Comparison of ENCODE assay signal across 18 cellular contexts in the genomic region with DNA sequence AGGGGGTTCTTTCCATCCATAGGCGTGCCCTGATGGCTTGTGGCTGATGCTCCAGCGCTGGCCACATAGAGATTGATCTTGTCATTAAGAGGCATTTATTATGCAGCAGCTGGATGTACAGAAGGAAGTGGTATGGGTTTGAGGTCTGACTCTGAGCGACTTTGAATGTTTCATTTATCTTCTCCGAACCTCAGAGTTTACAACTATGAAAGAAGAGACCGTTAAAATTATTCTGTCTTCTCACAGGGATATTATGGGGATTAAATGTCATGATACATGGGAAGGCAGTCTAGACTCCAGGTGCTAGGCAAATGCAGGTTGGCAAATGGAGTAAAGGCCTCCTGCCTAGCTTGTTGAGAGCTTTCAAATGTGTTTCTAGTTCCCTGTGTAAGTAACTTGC. TPM values are rescaled to one million over a fixed set of nuclear protein-coding genes. Genes with fewer than 3 reads are reported as not detected.
DNase-seq lines count a peak whose midpoint lies in the region; ATAC-seq and TF ChIP-seq lines count a peak whose summit lies in the region.
"Had no signal": no experiment of that assay in that cellular context is flagged by ENCODE, and none has a peak within 500 bp of the region (broad histone marks: within the 10 kb centered on the region; RNA-seq: fewer than 3 reads in every experiment).

No MANE protein-coding gene starts in this region.

- no peaks in the 10 kb centered on the region for H3K9me3 Mint-ChIP-seq in activated naive CD8-positive, alpha-beta T cell (ENCODE audit: low read depth)
- no peaks in the 10 kb centered on the region for H3K9me3 Mint-ChIP-seq in activated naive CD8-positive, alpha-beta T cell treated with anti-CD3 and anti-CD28 coated beads for 36 hours
- no peaks in the 10 kb centered on the region for H3K9me3 Mint-ChIP-seq in T-helper 2 cell treated with Interferon-gamma antibody and Interleukin-4, amounts not matched to agents 5 μg/mL and 100 μg/mL, for 36 hours
- H3K9me3 Mint-ChIP-seq in stimulated activated effector memory CD8-positive, alpha-beta T cell treated with anti-CD3 and anti-CD28 coated beads, Interleukin-12 subunit alpha, Interleukin-12 subunit beta, amount 100 ng/mL, for 72 hours, result no peaks in the 10 kb centered on the region
- H3K9me3 Mint-ChIP-seq: activated naive CD4-positive, alpha-beta T cell treated with anti-CD3 and anti-CD28 coated beads, Interleukin-2, amount 50 U/mL, for 24 hours had no signal

- H3K27me3 Mint-ChIP-seq in activated naive CD8-positive, alpha-beta T cell, result peaks cover 14% of the 10 kb centered on the region
- peaks cover 38% of the 10 kb centered on the region for H3K27me3 Mint-ChIP-seq in activated naive CD8-positive, alpha-beta T cell treated with anti-CD3 and anti-CD28 coated beads for 36 hours
- peaks cover 53% of the 10 kb centered on the region for H3K27me3 Mint-ChIP-seq in T-helper 2 cell treated with Interferon-gamma antibody and Interleukin-4, amounts not matched to agents 5 μg/mL and 100 μg/mL, for 36 hours (ENCODE audit: low read depth)

- peak overlapping the region; percentile 61 for H3K4me3 Mint-ChIP-seq in activated naive CD8-positive, alpha-beta T cell
- no peak overlapping the region for H3K4me3 Mint-ChIP-seq in activated naive CD8-positive, alpha-beta T cell treated with anti-CD3 and anti-CD28 coated beads for 36 hours
- peak overlapping the region; percentile 25 for H3K4me3 Mint-ChIP-seq in T-helper 2 cell treated with Interferon-gamma antibody and Interleukin-4, amounts not matched to agents 5 μg/mL and 100 μg/mL, for 36 hours
- H3K4me3 Mint-ChIP-seq in stimulated activated effector memory CD8-positive, alpha-beta T cell treated with anti-CD3 and anti-CD28 coated beads, Interleukin-12 subunit alpha, Interleukin-12 subunit beta, amount 100 ng/mL, for 72 hours, result peak overlapping the region; percentile 35

- no peak overlapping the region for H3K9ac ChIP-seq in MM.1S (ENCODE audit: low read length)

- no peak overlapping the region for H3K27ac Mint-ChIP-seq in activated naive CD8-positive, alpha-beta T cell
- H3K27ac Mint-ChIP-seq in activated naive CD8-positive, alpha-beta T cell treated with anti-CD3 and anti-CD28 coated beads for 36 hours, result no peak overlapping the region
- no peak overlapping the region for H3K27ac Mint-ChIP-seq in T-helper 2 cell treated with Interferon-gamma antibody and Interleukin-4, amounts not matched to agents 5 μg/mL and 100 μg/mL, for 36 hours
- H3K27ac Mint-ChIP-seq in stimulated activated effector memory CD8-positive, alpha-beta T cell treated with anti-CD3 and anti-CD28 coated beads, Interleukin-12 subunit alpha, Interleukin-12 subunit beta, amount 100 ng/mL, for 72 hours, result no peak overlapping the region
- H3K27ac Mint-ChIP-seq: activated naive CD4-positive, alpha-beta T cell treated with anti-CD3 and anti-CD28 coated beads, Interleukin-2, amount 50 U/mL, for 24 hours had no signal

- no peaks in the 10 kb centered on the region for H3K79me2 ChIP-seq in MM.1S (ENCODE audit: low read length)

- no peaks in the 10 kb centered on the region for H3K36me3 Mint-ChIP-seq in activated naive CD8-positive, alpha-beta T cell
- no peaks in the 10 kb centered on the region for H3K36me3 Mint-ChIP-seq in activated naive CD8-positive, alpha-beta T cell treated with anti-CD3 and anti-CD28 coated beads for 36 hours
- no peaks in the 10 kb centered on the region for H3K36me3 Mint-ChIP-seq in T-helper 2 cell treated with Interferon-gamma antibody and Interleukin-4, amounts not matched to agents 5 μg/mL and 100 μg/mL, for 36 hours (ENCODE audit: low read depth)
- H3K36me3 Mint-ChIP-seq in stimulated activated effector memory CD8-positive, alpha-beta T cell treated with anti-CD3 and anti-CD28 coated beads, Interleukin-12 subunit alpha, Interleukin-12 subunit beta, amount 100 ng/mL, for 72 hours, result no peaks in the 10 kb centered on the region
- H3K36me3 Mint-ChIP-seq: activated naive CD4-positive, alpha-beta T cell treated with anti-CD3 and anti-CD28 coated beads, Interleukin-2, amount 50 U/mL, for 24 hours had no signal

- no peak overlapping the region for H3K4me2 ChIP-seq in MM.1S (ENCODE audit: low read depth, low read length)

- no peaks in the 10 kb centered on the region for H3F3A ChIP-seq in MM.1S (ENCODE audit: insufficient read depth, low read length)

- no peaks in the 10 kb centered on the region for H3K9me3 ChIP-seq in MM.1S (replicated peaks; ENCODE audit: insufficient read depth, low read length)
- H3K9me3 ChIP-seq: lower lobe of right lung had no signal

- no peak for DNase-seq in activated naive CD8-positive, alpha-beta T cell treated with anti-CD3 and anti-CD28 coated beads for 36 hours
- peak; percentile 25 for DNase-seq in T-helper 2 cell treated with Interferon-gamma antibody and Interleukin-4, amounts not matched to agents 5 μg/mL and 100 μg/mL, for 36 hours (ENCODE audit: low spot score)
- DNase-seq in stimulated activated effector memory CD8-positive, alpha-beta T cell treated with anti-CD3 and anti-CD28 coated beads, Interleukin-12 subunit alpha, Interleukin-12 subunit beta, amount 100 ng/mL, for 72 hours (ENCODE audit: low spot score in 2 of 2), result no peak
- no peak for DNase-seq in NCI-H510A (lab: John Stamatoyannopoulos, UW)
- no peak for DNase-seq in MM.1S
- DNase-seq: DMS53, glutamatergic neuron, lower lobe of right lung, NCI-H1417 treated with DMSO at 0.1 percent for 48 hours, trophoblast cell had no signal

- ATAC-seq in HG02852 (IDR thresholded peaks at IDR 0.05; ENCODE audit: unreplicated experiment), result peak; percentile 47
- peak; percentile 76 for ATAC-seq in stimulated activated effector memory CD8-positive, alpha-beta T cell treated with anti-CD3 and anti-CD28 coated beads, Interleukin-12 subunit alpha, Interleukin-12 subunit beta, amount 100 ng/mL, for 72 hours
- ATAC-seq: lower lobe of right lung had no signal

- no peaks in the 10 kb centered on the region for H4K20me1 ChIP-seq in MM.1S (ENCODE audit: insufficient read depth, low read length)

- H3K4me1 Mint-ChIP-seq in activated naive CD8-positive, alpha-beta T cell (ENCODE audit: low read depth), result peaks cover 20% of the 10 kb centered on the region
- H3K4me1 Mint-ChIP-seq in activated naive CD8-positive, alpha-beta T cell treated with anti-CD3 and anti-CD28 coated beads for 36 hours, result peaks cover 12% of the 10 kb centered on the region
- H3K4me1 Mint-ChIP-seq in T-helper 2 cell treated with Interferon-gamma antibody and Interleukin-4, amounts not matched to agents 5 μg/mL and 100 μg/mL, for 36 hours (ENCODE audit: low read depth), result peaks cover 18% of the 10 kb centered on the region
- peaks cover 15% of the 10 kb centered on the region for H3K4me1 Mint-ChIP-seq in stimulated activated effector memory CD8-positive, alpha-beta T cell treated with anti-CD3 and anti-CD28 coated beads, Interleukin-12 subunit alpha, Interleukin-12 subunit beta, amount 100 ng/mL, for 72 hours

- H3K9me2 ChIP-seq in MM.1S (replicated peaks; ENCODE audit: insufficient read depth, low read length), result no peaks in the 10 kb centered on the region

- H3K27me3 ChIP-seq in MM.1S (replicated peaks; ENCODE audit: insufficient read depth, low read length), result no peaks in the 10 kb centered on the region

- H3K4me1 ChIP-seq in MM.1S (ENCODE audit: low read length), result no peaks in the 10 kb centered on the region

- H2AFZ ChIP-seq in MM.1S (ENCODE audit: low read length), result no peak overlapping the region

- H3K4me3 ChIP-seq in MM.1S (ENCODE audit: low read length), result no peak overlapping the region
- H3K4me3 ChIP-seq: lower lobe of right lung, skin epidermis had no signal

- no peaks in the 10 kb centered on the region for H3K36me3 ChIP-seq in MM.1S (replicated peaks; ENCODE audit: insufficient read depth, low read length)
- H3K36me3 ChIP-seq: lower lobe of right lung had no signal

- no peak overlapping the region for H3K27ac ChIP-seq in MM.1S (ENCODE audit: low read length)
- H3K27ac ChIP-seq: lower lobe of right lung, skin epidermis, VCaP had no signal

- TF ChIP-seq CTCF in MM.1S (IDR thresholded peaks at IDR 0.05; ENCODE audit: low read length), result no peak

RNA-seq across cellular contexts. Expression of a gene that starts 30.3 kb away (rescaled TPM):
- not detected for total RNA-seq in activated naive CD8-positive, alpha-beta T cell treated with anti-CD3 and anti-CD28 coated beads for 36 hours
- total RNA-seq: dermis microvascular lymphatic vessel endothelial cell, NCI-H460, posterior vena cava had no signal

RNA-seq across cellular contexts. Expression of a gene that starts 45.8 kb away (rescaled TPM):
- 10 to 100 TPM; 68.3 to 68.6 TPM for total RNA-seq in activated naive CD8-positive, alpha-beta T cell treated with anti-CD3 and anti-CD28 coated beads for 36 hours
